In genomic region chr5:153147891-153148623, GRCh38 we compare ENCODE assay signal across 8 cellular contexts.
DNase-seq lines count a peak whose midpoint lies in the region; ATAC-seq and TF ChIP-seq lines count a peak whose summit lies in the region.

No MANE protein-coding gene starts in this region.

- H3K27me3 ChIP-seq in gastroesophageal sphincter (no peaks in the 10 kb centered on the region), spleen (replicated peaks in 1 of 7) (peaks cover 0 to 3% (median 0%) of the 10 kb centered on the region in 7 donors)

- TF ChIP-seq CTCF in gastroesophageal sphincter (IDR thresholded peaks at IDR 0.05) (peak in 3 of 4 experiments; percentile 10 to 53 (median 20)), spleen (IDR thresholded peaks at IDR 0.05 in 8 of 11, conservative IDR thresholded peaks at IDR 0.05 in 3 of 11) (peak in 7 of 11 experiments; percentile 20 to 45 (median 34)), coronary artery (IDR thresholded peaks at IDR 0.05) (no peak)

- TF ChIP-seq POLR2A in gastroesophageal sphincter (IDR thresholded peaks at IDR 0.05), result no peak
- no peak for TF ChIP-seq POLR2A in spleen (IDR thresholded peaks at IDR 0.05)

- peak; percentile 61 for ATAC-seq in GM21381 (IDR thresholded peaks at IDR 0.05; ENCODE audit: unreplicated experiment)
- ATAC-seq in gastroesophageal sphincter, result no peak
- no peak for ATAC-seq in GM21447 (IDR thresholded peaks at IDR 0.05; ENCODE audit: unreplicated experiment)

- H3K36me3 ChIP-seq in gastroesophageal sphincter (no peaks in the 10 kb centered on the region), spleen (no peaks in the 10 kb centered on the region)

- peak; percentile 69 for TF ChIP-seq RAD21 in Ishikawa (IDR thresholded peaks at IDR 0.05; ENCODE audit: low read depth)

- DNase-seq in DMS53 treated with DMSO at 0.1 percent for 48 hours (lab: John Stamatoyannopoulos, UW; ENCODE audit: unreplicated experiment) (peak; percentile 96), RKO (ENCODE audit: low spot score) (peak; percentile 81), spleen (no peak), coronary artery (ENCODE audit: low spot score) (no peak)

- no peak overlapping the region for H3K4me3 ChIP-seq in gastroesophageal sphincter
- H3K4me3 ChIP-seq in spleen, result no peak overlapping the region
- H3K4me3 ChIP-seq in coronary artery, result no peak overlapping the region

- H3K4me1 ChIP-seq in gastroesophageal sphincter (no peaks in the 10 kb centered on the region), spleen (no peaks in the 10 kb centered on the region)

- WGBS in gastroesophageal sphincter (ENCODE audit: low coverage in 1 of 2), 2 donors, result 40 to 80% methylated on average over 1 to 2 of the region's 7 CpGs
- WGBS in spleen, 5 donors, result 23 to 37% (median 34%) methylated on average over 7 of the region's 7 CpGs

- intact Hi-C loops in spleen (cut with DNase I; ENCODE audit: low total_unique reads), result loop anchor here (10.0 kb wide), 1 partner anchor 583 kb away; no protein-coding TSS in a partner anchor

- H3K27ac ChIP-seq in gastroesophageal sphincter (no peak overlapping the region), spleen (no peak overlapping the region), coronary artery (no peak overlapping the region)

- H3K9me3 ChIP-seq in gastroesophageal sphincter (peaks cover 0 to 17% (median 0%) of the 10 kb centered on the region in 3 donors), spleen (peaks cover 0 to 32% (median 25%) of the 10 kb centered on the region in 8 donors)

- no peak for TF ChIP-seq EP300 in Ishikawa (IDR thresholded peaks at IDR 0.05; ENCODE audit: borderline replicate concordance)
- no peak for TF ChIP-seq EP300 in gastroesophageal sphincter (IDR thresholded peaks at IDR 0.05)

TF ChIP-seq in Ishikawa, 13 proteins besides CTCF, POLR2A, EP300 and RAD21:
- TF ChIP-seq ZBTB7A (IDR thresholded peaks at IDR 0.05; ENCODE audit: low read depth) (no peak), TCF12 (IDR thresholded peaks at IDR 0.05; ENCODE audit: low read depth) (no peak), USF1 (IDR thresholded peaks at IDR 0.05) (no peak), TAF1 (IDR thresholded peaks at IDR 0.05; ENCODE audit: low read depth) (no peak), TEAD4 (IDR thresholded peaks at IDR 0.05) (no peak), NFIC (IDR thresholded peaks at IDR 0.05) (no peak), CEBPB (IDR thresholded peaks at IDR 0.05) (no peak), FOXM1 (IDR thresholded peaks at IDR 0.05; ENCODE audit: borderline replicate concordance, low read depth) (no peak), MAX (IDR thresholded peaks at IDR 0.05) (no peak), YY1 (IDR thresholded peaks at IDR 0.05; ENCODE audit: low read depth) (no peak), CREB1 (IDR thresholded peaks at IDR 0.05; ENCODE audit: low read depth) (no peak), EGR1 (IDR thresholded peaks at IDR 0.05) (no peak)
- TF ChIP-seq, protein P1, sequence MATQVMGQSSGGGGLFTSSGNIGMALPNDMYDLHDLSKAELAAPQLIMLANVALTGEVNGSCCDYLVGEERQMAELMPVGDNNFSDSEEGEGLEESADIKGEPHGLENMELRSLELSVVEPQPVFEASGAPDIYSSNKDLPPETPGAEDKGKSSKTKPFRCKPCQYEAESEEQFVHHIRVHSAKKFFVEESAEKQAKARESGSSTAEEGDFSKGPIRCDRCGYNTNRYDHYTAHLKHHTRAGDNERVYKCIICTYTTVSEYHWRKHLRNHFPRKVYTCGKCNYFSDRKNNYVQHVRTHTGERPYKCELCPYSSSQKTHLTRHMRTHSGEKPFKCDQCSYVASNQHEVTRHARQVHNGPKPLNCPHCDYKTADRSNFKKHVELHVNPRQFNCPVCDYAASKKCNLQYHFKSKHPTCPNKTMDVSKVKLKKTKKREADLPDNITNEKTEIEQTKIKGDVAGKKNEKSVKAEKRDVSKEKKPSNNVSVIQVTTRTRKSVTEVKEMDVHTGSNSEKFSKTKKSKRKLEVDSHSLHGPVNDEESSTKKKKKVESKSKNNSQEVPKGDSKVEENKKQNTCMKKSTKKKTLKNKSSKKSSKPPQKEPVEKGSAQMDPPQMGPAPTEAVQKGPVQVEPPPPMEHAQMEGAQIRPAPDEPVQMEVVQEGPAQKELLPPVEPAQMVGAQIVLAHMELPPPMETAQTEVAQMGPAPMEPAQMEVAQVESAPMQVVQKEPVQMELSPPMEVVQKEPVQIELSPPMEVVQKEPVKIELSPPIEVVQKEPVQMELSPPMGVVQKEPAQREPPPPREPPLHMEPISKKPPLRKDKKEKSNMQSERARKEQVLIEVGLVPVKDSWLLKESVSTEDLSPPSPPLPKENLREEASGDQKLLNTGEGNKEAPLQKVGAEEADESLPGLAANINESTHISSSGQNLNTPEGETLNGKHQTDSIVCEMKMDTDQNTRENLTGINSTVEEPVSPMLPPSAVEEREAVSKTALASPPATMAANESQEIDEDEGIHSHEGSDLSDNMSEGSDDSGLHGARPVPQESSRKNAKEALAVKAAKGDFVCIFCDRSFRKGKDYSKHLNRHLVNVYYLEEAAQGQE (IDR thresholded peaks at IDR 0.05; ENCODE audit: low read depth), result no peak

Comparison
In these comparisons a context has a peak if more than half of its experiments do, and no peak if none do; other contexts are left out.
1. DNase-seq: peak in DMS53 treated with DMSO at 0.1 percent for 48 hours (single experiment) and RKO (single experiment); none in spleen (single experiment) and coronary artery (single experiment).